Comparison of ENCODE assay signal across 8 cellular contexts in genomic region chr15:70763120-70763949, GRCh38. TPM values are rescaled to one million over a fixed set of nuclear protein-coding genes. Genes with fewer than 3 reads are reported as not detected.
DNase-seq lines count a peak whose midpoint lies in the region; ATAC-seq and TF ChIP-seq lines count a peak whose summit lies in the region.

Gene UACA (minus strand): TSS chr15:70763558. CDS start chr15:70763407, 151 bp downstream.

- no peaks in the 10 kb centered on the region for H3K27me3 Mint-ChIP-seq in progenitor cell of endocrine pancreas

- peak in 1 of 4 donors; percentile 33 for TF ChIP-seq EP300 in upper lobe of left lung (IDR thresholded peaks at IDR 0.05)

- peak in 3 of 4 donors; percentile 87 to 95 (median 91) for TF ChIP-seq POLR2A in upper lobe of left lung (IDR thresholded peaks at IDR 0.05)

- H3K9me3 Mint-ChIP-seq in progenitor cell of endocrine pancreas (ENCODE audit: low read depth): no peaks in the 10 kb centered on the region

- peak within 1 kb of the TSS; percentile 93 for H3K27ac Mint-ChIP-seq in progenitor cell of endocrine pancreas

- peaks cover 36% of the 10 kb centered on the region for H3K4me1 Mint-ChIP-seq in progenitor cell of endocrine pancreas (ENCODE audit: low read depth)

- H3K4me3 ChIP-seq in astrocyte of the cerebellum (ENCODE audit: low read depth, low read length) (peak within 1 kb of the TSS; percentile 95), right cardiac atrium (ENCODE audit: low read length) (peak within 1 kb of the TSS; percentile 80), upper lobe of left lung (peak within 1 kb of the TSS; percentile 56 to 80 (median 78))

- WGBS in right cardiac atrium: under 1% methylated on average over 79 of the region's 79 CpGs
- 0 to 1% methylated on average over 35 to 41 of the region's 79 CpGs for WGBS in upper lobe of left lung, 2 donors

- DNase-seq in GM04504 (ENCODE audit: low read depth) (peak; percentile 93), NCI-H1436 treated with DMSO at 0.1 percent for 48 hours (lab: John Stamatoyannopoulos, UW) (peak; percentile 67), T1000 (lab: John Stamatoyannopoulos, UW) (peak; percentile 95), astrocyte of the cerebellum (ENCODE audit: low read depth) (peak; percentile 91), right cardiac atrium (peak; percentile 95 to 98 (median 98)), progenitor cell of endocrine pancreas (ENCODE audit: low spot score, unreplicated experiment) (peak; percentile 99), upper lobe of left lung (peak; percentile 90 to 97)

- peak within 1 kb of the TSS; percentile 83 for H3K4me3 Mint-ChIP-seq in progenitor cell of endocrine pancreas (ENCODE audit: low read depth)

- no peak for TF ChIP-seq CTCF in astrocyte of the cerebellum (IDR thresholded peaks at IDR 0.05; ENCODE audit: low read depth, low read length, missing control alignments)
- no peak for TF ChIP-seq CTCF in progenitor cell of endocrine pancreas (IDR thresholded peaks at IDR 0.05; ENCODE audit: unreplicated experiment)
- TF ChIP-seq CTCF in upper lobe of left lung (IDR thresholded peaks at IDR 0.05): peak in 3 of 6 experiments; percentile 21 to 37 (median 30)

- ATAC-seq in HG02642 (IDR thresholded peaks at IDR 0.05; ENCODE audit: poor library complexity, unreplicated experiment) (peak; percentile 96), right cardiac atrium (peak; percentile 98), upper lobe of left lung (ENCODE audit: low FRiP score in 2 of 2) (peak; percentile 97)

- intact Hi-C loops in right cardiac atrium (cut with DNase I): loop anchor here in 3 of 4 donors (10.0 kb wide), 4 partner anchors 59 to 79 kb away; no protein-coding TSS in a partner anchor

- H3K36me3 ChIP-seq in upper lobe of left lung: no peaks in the 10 kb centered on the region

- H3K9me3 ChIP-seq in right cardiac atrium (ENCODE audit: control insufficient read depth, low read length): no peaks in the 10 kb centered on the region
- no peaks in the 10 kb centered on the region for H3K9me3 ChIP-seq in upper lobe of left lung

- in situ Hi-C loops in astrocyte of the cerebellum (cut with HindIII; ENCODE audit: low sequenced_read_pairs): no loop called here

- H3K36me3 Mint-ChIP-seq in progenitor cell of endocrine pancreas (ENCODE audit: insufficient read depth): no peaks in the 10 kb centered on the region

- H3K27ac ChIP-seq in right cardiac atrium (ENCODE audit: low read length): peak within 1 kb of the TSS; percentile 92
- H3K27ac ChIP-seq in upper lobe of left lung: peak within 1 kb of the TSS; percentile 90 to 99 (median 92)

- no peaks in the 10 kb centered on the region for H3K27me3 ChIP-seq in right cardiac atrium (ENCODE audit: control insufficient read depth, insufficient read depth)
- H3K27me3 ChIP-seq in upper lobe of left lung: peaks cover 0 to 7% (median 2%) of the 10 kb centered on the region in 4 donors

- H3K4me1 ChIP-seq in right cardiac atrium (ENCODE audit: control insufficient read depth, insufficient read depth, low read length): peaks cover 2% of the 10 kb centered on the region
- H3K4me1 ChIP-seq in upper lobe of left lung: peaks cover 5 to 36% (median 17%) of the 10 kb centered on the region in 4 donors

RNA-seq across cellular contexts. Expression of gene UACA, which starts in this region (rescaled TPM):
- total RNA-seq in right cardiac atrium: 10 to 100 TPM; 29.7 to 61.6 (median 48.5) TPM
- polyA plus RNA-seq in right cardiac atrium: 28.9 TPM
- total RNA-seq in progenitor cell of endocrine pancreas: 46.2 and 49.3 TPM in 2 replicates
- total RNA-seq in upper lobe of left lung: 10 to 100 TPM; 23.9 to 83.8 (median 39.0) TPM

Comparison
In these comparisons a context has a peak if more than half of its experiments do, and no peak if none do; other contexts are left out.
1. Peak in every context shown above with its lines: DNase-seq, ATAC-seq, H3K4me3 ChIP-seq and H3K27ac ChIP-seq.